8 cellular contexts compared by ENCODE assay signal in genomic region chr19:48991823-48992570, GRCh38. TPM values are rescaled to one million over a fixed set of nuclear protein-coding genes. Genes with fewer than 3 reads are reported as not detected.
DNase-seq lines count a peak whose midpoint lies in the region; ATAC-seq and TF ChIP-seq lines count a peak whose summit lies in the region.

No MANE protein-coding gene starts in this region.

- H3K9me3 ChIP-seq in heart right ventricle: no peaks in the 10 kb centered on the region

- no peaks in the 10 kb centered on the region for H4K20me1 ChIP-seq in KMS-11 (ENCODE audit: insufficient read depth)

- ATAC-seq in activated naive CD8-positive, alpha-beta T cell treated with anti-CD3 and anti-CD28 coated beads, Interleukin-2, amount 50 U/mL, for 24 hours: no peak
- ATAC-seq in heart right ventricle (peak; percentile 31 to 67 (median 47)), GM21723 (IDR thresholded peaks at IDR 0.05; ENCODE audit: unreplicated experiment) (no peak)

- peak overlapping the region; percentile 100 for H3K4me2 ChIP-seq in KMS-11

- intact Hi-C loops in heart right ventricle (cut with DNase I): loop anchor here in 5 of 10 donors (10.0 kb wide), 4 partner anchors 83 to 223 kb away; partner anchors contain the start of genes KCNA7 (in 2 of the 5), HRC (in 1 of the 5) and TRPM4 (in 1 of the 5)

- H3K4me3 Mint-ChIP-seq in activated naive CD8-positive, alpha-beta T cell treated with anti-CD3 and anti-CD28 coated beads, Interleukin-2, amount 50 U/mL, for 24 hours: peak overlapping the region; percentile 98

- 19 to 29% methylated on average over 10 of the region's 10 CpGs for WGBS in heart right ventricle, 2 donors

- H3K4me3 ChIP-seq in KMS-11 (IDR thresholded peaks at IDR 0.05; ENCODE audit: insufficient read depth, low read depth, low read length) (no peak overlapping the region), heart right ventricle (peak overlapping the region; percentile 54 to 99 (median 88))

- no peaks in the 10 kb centered on the region for H3K27me3 Mint-ChIP-seq in activated naive CD8-positive, alpha-beta T cell treated with anti-CD3 and anti-CD28 coated beads, Interleukin-2, amount 50 U/mL, for 24 hours

- TF ChIP-seq CTCF in KMS-11 (conservative IDR thresholded peaks at IDR 0.05; ENCODE audit: low read depth, low read length) (no peak), heart right ventricle (IDR thresholded peaks at IDR 0.05) (no peak)

- H3K79me2 ChIP-seq in KMS-11 (ENCODE audit: insufficient read depth, low read depth): peaks cover 54% of the 10 kb centered on the region

- H3K4me1 ChIP-seq in KMS-11 (ENCODE audit: low read depth, poor library complexity, severe bottlenecking) (peaks cover 21% of the 10 kb centered on the region), heart right ventricle (peaks cover 9 to 53% (median 42%) of the 10 kb centered on the region in 9 donors)

- DNase-seq in D341Med (ENCODE audit: low spot score) (peak; percentile 56), heart right ventricle (peak; percentile 33 to 74), pons (ENCODE audit: low spot score) (peak; percentile 41), NCI-H524 treated with DMSO at 0.1 percent for 48 hours (lab: John Stamatoyannopoulos, UW) (no peak), NCI-H774 (lab: John Stamatoyannopoulos, UW) (no peak)
- DNase-seq in activated naive CD8-positive, alpha-beta T cell treated with anti-CD3 and anti-CD28 coated beads, Interleukin-2, amount 50 U/mL, for 24 hours: no peak

- peaks cover 30% of the 10 kb centered on the region for H3K36me3 Mint-ChIP-seq in activated naive CD8-positive, alpha-beta T cell treated with anti-CD3 and anti-CD28 coated beads, Interleukin-2, amount 50 U/mL, for 24 hours (ENCODE audit: low read depth)

- H3K9me3 Mint-ChIP-seq in activated naive CD8-positive, alpha-beta T cell treated with anti-CD3 and anti-CD28 coated beads, Interleukin-2, amount 50 U/mL, for 24 hours: no peaks in the 10 kb centered on the region

- peak overlapping the region; percentile 91 for H3K27ac Mint-ChIP-seq in activated naive CD8-positive, alpha-beta T cell treated with anti-CD3 and anti-CD28 coated beads, Interleukin-2, amount 50 U/mL, for 24 hours

- H3K4me1 Mint-ChIP-seq in activated naive CD8-positive, alpha-beta T cell treated with anti-CD3 and anti-CD28 coated beads, Interleukin-2, amount 50 U/mL, for 24 hours: peaks cover 53% of the 10 kb centered on the region

- no peaks in the 10 kb centered on the region for H3K27me3 ChIP-seq in KMS-11 (ENCODE audit: insufficient read depth, low read depth)
- H3K27me3 ChIP-seq in heart right ventricle: no peaks in the 10 kb centered on the region

- H3K36me3 ChIP-seq in KMS-11 (ENCODE audit: insufficient read depth) (no peaks in the 10 kb centered on the region), heart right ventricle (peaks cover 0 to 40% (median 13%) of the 10 kb centered on the region in 9 donors)

- H2AFZ ChIP-seq in KMS-11 (ENCODE audit: low read depth): peak overlapping the region; percentile 66; the same call in 1 of the 2 replicates

- peak overlapping the region; percentile 69; the same call in 1 of the 2 replicates for H3K9ac ChIP-seq in KMS-11

- peak overlapping the region; percentile 52 for H3K27ac ChIP-seq in KMS-11
- H3K27ac ChIP-seq in heart right ventricle: peak overlapping the region; percentile 71 to 98 (median 95)

RNA-seq across cellular contexts. Expression of gene GYS1, which starts 1.1 kb away (rescaled TPM):
- total RNA-seq in heart right ventricle: 100 to 1,000 TPM; 139 to 245 (median 201) TPM
- 100 to 1,000 TPM; 114 to 128 TPM for polyA plus RNA-seq in heart right ventricle

RNA-seq across cellular contexts. Expression of gene RUVBL2, which starts 1.7 kb away (rescaled TPM):
- 10 to 100 TPM; 40.1 to 60.4 (median 49.3) TPM for total RNA-seq in heart right ventricle
- polyA plus RNA-seq in heart right ventricle: 100 to 1,000 TPM in 1 of 2 donors, 10 to 100 TPM in 1; 60.1 to 108 TPM

RNA-seq across cellular contexts. Expression of gene LHB, which starts 24.9 kb away (rescaled TPM):
- total RNA-seq in heart right ventricle: not detected
- not detected for polyA plus RNA-seq in heart right ventricle

RNA-seq across cellular contexts. Expression of gene FTL, which starts 26.9 kb away (rescaled TPM):
- 1,000 to 10,000 TPM in 2 of 10 donors, 100 to 1,000 TPM in 8; 450 to 3,518 (median 637) TPM for total RNA-seq in heart right ventricle
- polyA plus RNA-seq in heart right ventricle: 1,000 to 10,000 TPM; 1,046 to 1,578 TPM

RNA-seq across cellular contexts. Expression of gene CGB3, which starts 32.1 kb away (rescaled TPM):
- not detected for total RNA-seq in heart right ventricle
- polyA plus RNA-seq in heart right ventricle: not detected

Comparison
In these comparisons a context has a peak if more than half of its experiments do, and no peak if none do; other contexts are left out.
1. DNase-seq: peak in D341Med (single experiment), heart right ventricle (2 of 2) and pons (single experiment); none in activated naive CD8-positive, alpha-beta T cell treated with anti-CD3 and anti-CD28 coated beads, Interleukin-2, amount 50 U/mL, for 24 hours (single experiment), NCI-H524 treated with DMSO at 0.1 percent for 48 hours (single experiment) and NCI-H774 (single experiment).
2. ATAC-seq: peak in heart right ventricle (8 of 8); none in activated naive CD8-positive, alpha-beta T cell treated with anti-CD3 and anti-CD28 coated beads, Interleukin-2, amount 50 U/mL, for 24 hours (single experiment) and GM21723 (single experiment).